ENCODE assay signal across 20 cellular contexts in genomic region chr9:18594837-18595236, GRCh38.
"Had no signal": no experiment of that assay in that cellular context is flagged by ENCODE, and none has a peak within 500 bp of the region (broad histone marks: within the 10 kb centered on the region; RNA-seq: fewer than 3 reads in every experiment).

No MANE protein-coding gene starts in this region.

- H3K27ac ChIP-seq: HL-60, RWPE1 had no signal

- H3K4me3 ChIP-seq: MG63 had no signal

- H3K9ac ChIP-seq: SK-N-SH had no signal

- H3K27me3 ChIP-seq: MG63 had no signal

- H3K4me2 ChIP-seq: SK-N-SH had no signal

- FAIRE-seq: HTR-8/SVneo had no signal

- DNase-seq: KBM-7; NCI-H1105 treated with DMSO at 0.1 percent for 48 hours; NCI-H1417 treated with DMSO at 0.1 percent for 48 hours; NCI-H146; NCI-H1694 treated with DMSO at 0.1 percent for 48 hours; NCI-H1930; NCI-H2081; NCI-H2107; NCI-H2227 treated with DMSO at 0.1 percent for 48 hours; NCI-H524; NCI-H526 treated with DMSO at 0.1 percent for 48 hours; NCI-H82; NK-92 treated with Interleukin-12 subunit alpha and Interleukin-12 subunit beta, amount 100 ng/mL, for 24 hours; PC-3; SHP77; SK-N-SH had no signal
